Comparison of ENCODE assay signal across 27 cellular contexts in genomic region chr3:143855183-143855582, GRCh38. TPM values are rescaled to one million over a fixed set of nuclear protein-coding genes. Genes with fewer than 3 reads are reported as not detected.
DNase-seq lines count a peak whose midpoint lies in the region; ATAC-seq and TF ChIP-seq lines count a peak whose summit lies in the region.
"Had no signal": no experiment of that assay in that cellular context is flagged by ENCODE, and none has a peak within 500 bp of the region (broad histone marks: within the 10 kb centered on the region; RNA-seq: fewer than 3 reads in every experiment).

No MANE protein-coding gene starts in this region.

- POLR2A ChIA-PET in activated CD4-positive, alpha-beta T cell treated with anti-CD3 and anti-CD28 coated beads for 36 hours (lab: Charles Lee), result no interaction called here

- H3K27me3 ChIP-seq in BE2C, result no peaks in the 10 kb centered on the region; the same call in 1 of the 2 replicates
- H3K27me3 ChIP-seq: hepatocyte, right lobe of liver, uterus had no signal

- no peaks in the 10 kb centered on the region for H3K27me3 Mint-ChIP-seq in activated CD4-positive, alpha-beta T cell treated with anti-CD3 and anti-CD28 coated beads for 36 hours
- H3K27me3 Mint-ChIP-seq in activated T-helper 17 cell treated with anti-CD3 and anti-CD28 coated beads, Interleukin-2, amount 50 U/mL, for 72 hours, result no peaks in the 10 kb centered on the region
- H3K27me3 Mint-ChIP-seq in Calu3 (ENCODE audit: unreplicated experiment), result no peaks in the 10 kb centered on the region
- H3K27me3 Mint-ChIP-seq: activated naive CD8-positive, alpha-beta T cell treated with anti-CD3 and anti-CD28 coated beads, Interleukin-2, amount 50 U/mL, for 24 hours; central memory CD8-positive, alpha-beta T cell had no signal

- intact Hi-C loops in activated CD4-positive, alpha-beta T cell treated with anti-CD3 and anti-CD28 coated beads for 36 hours (cut with DNase I, micrococcal nuclease), result no loop called here
- intact Hi-C loops in Right ventricle myocardium superior (cut with DNase I) (no loop called here), cardiac septum (cut with DNase I) (no loop called here), Calu3 (cut with micrococcal nuclease; ENCODE audit: unreplicated experiment) (no loop called here)

- H3K9me3 ChIP-seq in BE2C, result no peaks in the 10 kb centered on the region
- H3K9me3 ChIP-seq: right lobe of liver, thoracic aorta, uterus had no signal

- peaks cover 22% of the 10 kb centered on the region for H3K4me1 Mint-ChIP-seq in activated CD4-positive, alpha-beta T cell treated with anti-CD3 and anti-CD28 coated beads for 36 hours
- H3K4me1 Mint-ChIP-seq in activated T-helper 17 cell treated with anti-CD3 and anti-CD28 coated beads, Interleukin-2, amount 50 U/mL, for 72 hours, result peaks cover 10% of the 10 kb centered on the region
- peaks cover under 1% of the 10 kb centered on the region for H3K4me1 Mint-ChIP-seq in stimulated activated effector memory CD8-positive, alpha-beta T cell treated with anti-CD3 and anti-CD28 coated beads, Interleukin-12 subunit alpha, Interleukin-12 subunit beta, amount 100 ng/mL, for 72 hours
- H3K4me1 Mint-ChIP-seq in Calu3 (ENCODE audit: low read depth, unreplicated experiment), result no peaks in the 10 kb centered on the region

- CTCF ChIA-PET in activated CD4-positive, alpha-beta T cell treated with anti-CD3 and anti-CD28 coated beads for 36 hours (lab: Charles Lee), result no interaction called here
- CTCF ChIA-PET in Calu3 (lab: Charles Lee), result no interaction called here

- H3K4me1 ChIP-seq in BE2C, result no peaks in the 10 kb centered on the region
- H3K4me1 ChIP-seq: right lobe of liver, uterus had no signal

- no peak overlapping the region for H3K27ac Mint-ChIP-seq in activated CD4-positive, alpha-beta T cell treated with anti-CD3 and anti-CD28 coated beads for 36 hours
- H3K27ac Mint-ChIP-seq in activated T-helper 17 cell treated with anti-CD3 and anti-CD28 coated beads, Interleukin-2, amount 50 U/mL, for 72 hours, result no peak overlapping the region
- H3K27ac Mint-ChIP-seq in stimulated activated effector memory CD8-positive, alpha-beta T cell treated with anti-CD3 and anti-CD28 coated beads, Interleukin-12 subunit alpha, Interleukin-12 subunit beta, amount 100 ng/mL, for 72 hours, result no peak overlapping the region
- no peak overlapping the region for H3K27ac Mint-ChIP-seq in Calu3 (ENCODE audit: unreplicated experiment)
- H3K27ac Mint-ChIP-seq: activated naive CD8-positive, alpha-beta T cell treated with anti-CD3 and anti-CD28 coated beads, Interleukin-2, amount 50 U/mL, for 24 hours; WTC11 had no signal

- H3K36me3 ChIP-seq in BE2C, result no peaks in the 10 kb centered on the region
- H3K36me3 ChIP-seq: right lobe of liver, thoracic aorta, uterus had no signal

- BruUV-seq in Calu3 (replicated peaks; lab: Mats Ljungman, UMichigan), result no TSS peak

- H3K4me3 ChIP-seq in BE2C (ENCODE audit: low read depth, low read length), result no peak overlapping the region
- H3K4me3 ChIP-seq: hepatocyte, right lobe of liver, thoracic aorta, uterus had no signal

- H3K9me3 Mint-ChIP-seq in activated CD4-positive, alpha-beta T cell treated with anti-CD3 and anti-CD28 coated beads for 36 hours (ENCODE audit: low read depth), result no peaks in the 10 kb centered on the region
- H3K9me3 Mint-ChIP-seq in activated T-helper 17 cell treated with anti-CD3 and anti-CD28 coated beads, Interleukin-2, amount 50 U/mL, for 72 hours, result no peaks in the 10 kb centered on the region
- H3K9me3 Mint-ChIP-seq in stimulated activated effector memory CD8-positive, alpha-beta T cell treated with anti-CD3 and anti-CD28 coated beads, Interleukin-12 subunit alpha, Interleukin-12 subunit beta, amount 100 ng/mL, for 72 hours, result no peaks in the 10 kb centered on the region
- H3K9me3 Mint-ChIP-seq in Calu3 (ENCODE audit: low read depth, unreplicated experiment), result no peaks in the 10 kb centered on the region
- H3K9me3 Mint-ChIP-seq: activated naive CD8-positive, alpha-beta T cell treated with anti-CD3 and anti-CD28 coated beads, Interleukin-2, amount 50 U/mL, for 24 hours; central memory CD8-positive, alpha-beta T cell; WTC11 had no signal

- DNase-seq in activated CD4-positive, alpha-beta T cell treated with anti-CD3 and anti-CD28 coated beads for 36 hours, result no peak
- DNase-seq in activated CD4-positive, alpha-beta T cell treated with anti-CD3 and anti-CD28 coated beads for 4 hours, result no peak
- DNase-seq in Right ventricle myocardium superior, result no peak
- no peak for DNase-seq in cardiac septum (ENCODE audit: low spot score)
- no peak for DNase-seq in stimulated activated effector memory CD8-positive, alpha-beta T cell treated with anti-CD3 and anti-CD28 coated beads, Interleukin-12 subunit alpha, Interleukin-12 subunit beta, amount 100 ng/mL, for 72 hours (ENCODE audit: low spot score in 2 of 2)
- DNase-seq in BE2C, result no peak
- DNase-seq in Calu3, result no peak
- DNase-seq: activated naive CD8-positive, alpha-beta T cell treated with anti-CD3 and anti-CD28 coated beads, Interleukin-2, amount 50 U/mL, for 24 hours; dermis blood vessel endothelial cell; DMS53; H7; Kasumi-1; left cardiac atrium; MV-4-11; NCI-H146; NCI-H2107; right lobe of liver; stimulated activated CD4-positive, alpha-beta T cell treated with anti-CD3 and anti-CD28 coated beads, Interleukin-12 subunit alpha, Interleukin-12 subunit beta, amount 100 ng/mL, for 4 hours; stimulated activated CD4-positive, alpha-beta T cell treated with anti-CD3 and anti-CD28 coated beads, Interleukin-4, amount 100 ng/mL, for 4 hours; T-helper 9 cell; uterus had no signal

- TF ChIP-seq CTCF in BE2C (IDR thresholded peaks at IDR 0.05; ENCODE audit: low read depth, low read length) (no peak), Calu3 (IDR thresholded peaks at IDR 0.05; ENCODE audit: unreplicated experiment) (no peak)

- H3K4me3 Mint-ChIP-seq in activated CD4-positive, alpha-beta T cell treated with anti-CD3 and anti-CD28 coated beads for 36 hours, result no peak overlapping the region
- H3K4me3 Mint-ChIP-seq in activated T-helper 17 cell treated with anti-CD3 and anti-CD28 coated beads, Interleukin-2, amount 50 U/mL, for 72 hours, result no peak overlapping the region
- H3K4me3 Mint-ChIP-seq in stimulated activated effector memory CD8-positive, alpha-beta T cell treated with anti-CD3 and anti-CD28 coated beads, Interleukin-12 subunit alpha, Interleukin-12 subunit beta, amount 100 ng/mL, for 72 hours, result no peak overlapping the region
- no peak overlapping the region for H3K4me3 Mint-ChIP-seq in Calu3 (ENCODE audit: low read depth, unreplicated experiment)
- H3K4me3 Mint-ChIP-seq: activated naive CD8-positive, alpha-beta T cell treated with anti-CD3 and anti-CD28 coated beads, Interleukin-2, amount 50 U/mL, for 24 hours; central memory CD8-positive, alpha-beta T cell; WTC11 had no signal

- H3K36me3 Mint-ChIP-seq in activated CD4-positive, alpha-beta T cell treated with anti-CD3 and anti-CD28 coated beads for 36 hours (ENCODE audit: low read depth), result no peaks in the 10 kb centered on the region
- H3K36me3 Mint-ChIP-seq in activated T-helper 17 cell treated with anti-CD3 and anti-CD28 coated beads, Interleukin-2, amount 50 U/mL, for 72 hours (ENCODE audit: low read depth), result no peaks in the 10 kb centered on the region
- no peaks in the 10 kb centered on the region for H3K36me3 Mint-ChIP-seq in stimulated activated effector memory CD8-positive, alpha-beta T cell treated with anti-CD3 and anti-CD28 coated beads, Interleukin-12 subunit alpha, Interleukin-12 subunit beta, amount 100 ng/mL, for 72 hours
- H3K36me3 Mint-ChIP-seq in Calu3 (ENCODE audit: insufficient read depth, unreplicated experiment), result no peaks in the 10 kb centered on the region
- H3K36me3 Mint-ChIP-seq: WTC11 had no signal

- peak; percentile 51 for ATAC-seq in activated CD4-positive, alpha-beta T cell treated with anti-CD3 and anti-CD28 coated beads for 36 hours
- ATAC-seq in Right ventricle myocardium superior (ENCODE audit: poor library complexity), result peak; percentile 36
- peak; percentile 47 for ATAC-seq in activated T-helper 17 cell treated with anti-CD3 and anti-CD28 coated beads, Interleukin-2, amount 50 U/mL, for 72 hours (replicated peaks)
- peak; percentile 21 for ATAC-seq in stimulated activated effector memory CD8-positive, alpha-beta T cell treated with anti-CD3 and anti-CD28 coated beads, Interleukin-12 subunit alpha, Interleukin-12 subunit beta, amount 100 ng/mL, for 72 hours
- ATAC-seq: activated naive CD8-positive, alpha-beta T cell treated with anti-CD3 and anti-CD28 coated beads, Interleukin-2, amount 50 U/mL, for 24 hours; SK-N-SH treated with all-trans-retinoic acid at 6 μM for 48 hours; WTC11 had no signal

RNA-seq across cellular contexts. Expression of gene SLC9A9, which starts 6.9 kb away (rescaled TPM):
- total RNA-seq in activated CD4-positive, alpha-beta T cell treated with anti-CD3 and anti-CD28 coated beads for 36 hours, result 1 to 10 TPM; 1.4 to 1.6 TPM
- 7.2 TPM for total RNA-seq in Right ventricle myocardium superior
- total RNA-seq in cardiac septum, result 3.6 TPM
- total RNA-seq in activated T-helper 17 cell treated with anti-CD3 and anti-CD28 coated beads, Interleukin-2, amount 50 U/mL, for 72 hours, result 10 to 100 TPM in 1 of 2 donors, 1 to 10 TPM in 1; 4.0 to 15.2 TPM
- polyA plus RNA-seq in BE2C (2012; ENCODE audit: insufficient read depth, insufficient read length, low read depth), result not detected
- total RNA-seq in Calu3 (2022), result 1.5 and 2.4 TPM in 2 replicates
